11 cellular contexts compared by ENCODE assay signal in the genomic region with DNA sequence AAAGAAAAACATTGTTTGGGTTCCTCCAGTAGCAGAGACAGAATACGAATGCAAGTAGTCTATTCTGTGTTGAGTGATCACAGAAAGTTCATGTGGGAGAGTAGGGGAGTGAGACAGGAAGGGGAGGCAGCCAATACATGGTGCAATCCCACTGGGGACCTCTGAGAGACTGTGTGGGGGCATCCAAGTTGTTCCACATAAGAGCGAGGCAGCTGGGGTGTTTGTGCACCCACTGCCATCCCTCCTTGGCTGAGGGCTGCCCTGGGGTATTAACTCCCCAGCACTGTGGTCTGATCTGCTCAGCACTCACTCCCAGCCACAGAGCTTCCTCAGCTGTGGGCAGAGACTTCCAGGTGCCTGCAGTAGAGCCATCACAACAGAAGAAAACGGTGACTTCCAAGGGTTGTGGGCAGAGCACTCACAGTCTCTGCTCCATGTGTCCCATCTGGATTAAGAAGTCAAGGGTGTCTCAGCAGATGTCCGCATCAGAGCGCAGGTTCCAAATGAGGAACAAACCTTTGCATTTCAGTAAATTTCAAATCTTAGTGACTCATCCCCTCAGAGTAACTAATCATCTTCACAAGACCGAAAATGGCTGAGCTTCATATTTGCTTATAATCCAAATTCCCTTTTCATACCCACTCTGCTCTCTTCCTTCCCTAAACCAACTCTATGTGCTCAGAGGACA.
DNase-seq lines count a peak whose midpoint lies in the region; ATAC-seq and TF ChIP-seq lines count a peak whose summit lies in the region.
"Had no signal": no experiment of that assay in that cellular context is flagged by ENCODE, and none has a peak within 500 bp of the region (broad histone marks: within the 10 kb centered on the region; RNA-seq: fewer than 3 reads in every experiment).

No MANE protein-coding gene starts in this region.

- H3K4me3 ChIP-seq in DOHH2 (ENCODE audit: low read length), result no peak overlapping the region
- no peak overlapping the region for H3K4me3 ChIP-seq in OCI-LY1 (ENCODE audit: low read depth, low read length, poor library complexity, severe bottlenecking)

- ATAC-seq in natural killer cell treated with Interleukin-12 subunit alpha and Interleukin-12 subunit beta and Interleukin-15 and Interleukin-18, amount 100 ng/mL, for 72 hours, result peak; percentile 37 to 48
- ATAC-seq in activated T-cell treated with anti-CD3 and anti-CD28 coated beads, Interleukin-2, amount 50 U/mL, for 4 hours, result no peak

- no peaks in the 10 kb centered on the region for H4K20me1 ChIP-seq in DOHH2 (ENCODE audit: control insufficient read depth, insufficient read depth, low read depth, low read length)
- H4K20me1 ChIP-seq in OCI-LY1 (ENCODE audit: insufficient read depth, low read length), result no peaks in the 10 kb centered on the region

- no peaks in the 10 kb centered on the region for H3K9me3 ChIP-seq in DOHH2 (ENCODE audit: control insufficient read depth, insufficient read depth, low read length)
- H3K9me3 ChIP-seq in OCI-LY1 (ENCODE audit: low read length), result no peaks in the 10 kb centered on the region

- H3K36me3 ChIP-seq in DOHH2 (ENCODE audit: control insufficient read depth, low read length) (no peaks in the 10 kb centered on the region), OCI-LY1 (ENCODE audit: insufficient read depth, low read length) (no peaks in the 10 kb centered on the region)

- H3F3A ChIP-seq in DOHH2 (ENCODE audit: control insufficient read depth, insufficient read depth), result no peaks in the 10 kb centered on the region
- no peaks in the 10 kb centered on the region for H3F3A ChIP-seq in OCI-LY1 (ENCODE audit: insufficient read depth, low read length)

- peaks cover 20% of the 10 kb centered on the region for H3K27me3 ChIP-seq in DOHH2 (ENCODE audit: control insufficient read depth, low read length)
- H3K27me3 ChIP-seq in OCI-LY1 (ENCODE audit: insufficient read depth, low read length), result no peaks in the 10 kb centered on the region

- H3K4me1 ChIP-seq in DOHH2 (ENCODE audit: control insufficient read depth, low read length), result peaks cover 27% of the 10 kb centered on the region
- H3K4me1 ChIP-seq in OCI-LY1 (ENCODE audit: insufficient read depth, low read length, severe bottlenecking), result no peaks in the 10 kb centered on the region

- no peak overlapping the region for H3K4me3 Mint-ChIP-seq in natural killer cell treated with Interleukin-12 subunit alpha and Interleukin-12 subunit beta and Interleukin-15 and Interleukin-18, amount 100 ng/mL, for 72 hours
- H3K4me3 Mint-ChIP-seq in activated T-cell treated with anti-CD3 and anti-CD28 coated beads, Interleukin-2, amount 50 U/mL, for 4 hours, result no peak overlapping the region
- H3K4me3 Mint-ChIP-seq: activated T-cell treated with anti-CD3 and anti-CD28 coated beads, Interleukin-2, amount 50 U/mL, for 24 hours; stimulated activated naive CD8-positive, alpha-beta T cell treated with anti-CD3 and anti-CD28 coated beads, Interleukin-15, Interleukin-2, amounts not matched to agents 100 ng/mL and 50 ng/mL, for 24 hours had no signal

- H3K9me2 ChIP-seq in DOHH2 (replicated peaks; ENCODE audit: control insufficient read depth, low read length) (no peaks in the 10 kb centered on the region), OCI-LY1 (ENCODE audit: low read depth, low read length) (no peaks in the 10 kb centered on the region)

- TF ChIP-seq CTCF in DOHH2 (IDR thresholded peaks at IDR 0.05; ENCODE audit: low read depth, low read length, poor library complexity, severe bottlenecking) (no peak), OCI-LY1 (IDR thresholded peaks at IDR 0.05; ENCODE audit: low read length) (no peak)

- H3K27ac ChIP-seq in DOHH2 (ENCODE audit: low read depth, low read length), result 0 out of 2 replicates have a peak overlapping the region, but pooled peaks have one; percentile 43
- peak overlapping the region; percentile 66 for H3K27ac ChIP-seq in OCI-LY1 (ENCODE audit: low read depth, low read length, poor library complexity, severe bottlenecking)
- peak overlapping the region; percentile 75 for H3K27ac ChIP-seq in epithelial cell of prostate

- in situ Hi-C loops in ACHN (cut with HindIII; ENCODE audit: low pct_ligation_motif_present, low pct_unique_long_range_greater_than_20kb, low sequenced_read_pairs), result no loop called here

- H2AFZ ChIP-seq in OCI-LY1 (ENCODE audit: low read length), result no peak overlapping the region

- H3K4me2 ChIP-seq in DOHH2 (ENCODE audit: low read length), result peak overlapping the region; percentile 22; the same call in 1 of the 2 replicates
- no peak overlapping the region for H3K4me2 ChIP-seq in OCI-LY1 (ENCODE audit: low read length)

- peaks cover 0 to 3% of the 10 kb centered on the region in 2 donors for H3K4me1 Mint-ChIP-seq in natural killer cell treated with Interleukin-12 subunit alpha and Interleukin-12 subunit beta and Interleukin-15 and Interleukin-18, amount 100 ng/mL, for 72 hours (ENCODE audit: low read depth in 2 of 2)
- H3K4me1 Mint-ChIP-seq in activated T-cell treated with anti-CD3 and anti-CD28 coated beads, Interleukin-2, amount 50 U/mL, for 4 hours (ENCODE audit: low read depth), result peaks cover 2% of the 10 kb centered on the region

- H3K27me3 Mint-ChIP-seq in natural killer cell treated with Interleukin-12 subunit alpha and Interleukin-12 subunit beta and Interleukin-15 and Interleukin-18, amount 100 ng/mL, for 72 hours, result peaks cover 15% of the 10 kb centered on the region in 2 donors
- peaks cover 4% of the 10 kb centered on the region for H3K27me3 Mint-ChIP-seq in activated T-cell treated with anti-CD3 and anti-CD28 coated beads, Interleukin-2, amount 50 U/mL, for 4 hours (ENCODE audit: low read depth)
- H3K27me3 Mint-ChIP-seq: stimulated activated naive CD8-positive, alpha-beta T cell treated with anti-CD3 and anti-CD28 coated beads, Interleukin-15, Interleukin-2, amounts not matched to agents 100 ng/mL and 50 ng/mL, for 24 hours had no signal

- H3K79me2 ChIP-seq in DOHH2 (ENCODE audit: control insufficient read depth, low read length) (no peaks in the 10 kb centered on the region), OCI-LY1 (ENCODE audit: insufficient read depth, low read length) (no peaks in the 10 kb centered on the region)

- DNase-seq in epithelial cell of prostate (ENCODE audit: low read depth, low spot score) (no peak), ACHN (no peak), head of caudate nucleus (no peak), DMS153 treated with DMSO at 0.1 percent for 48 hours (lab: John Stamatoyannopoulos, UW; ENCODE audit: unreplicated experiment) (no peak)
- no peak for DNase-seq in natural killer cell treated with Interleukin-12 subunit alpha and Interleukin-12 subunit beta and Interleukin-15 and Interleukin-18, amount 100 ng/mL, for 72 hours (ENCODE audit: low spot score)
- no peak for DNase-seq in activated T-cell treated with anti-CD3 and anti-CD28 coated beads, Interleukin-2, amount 50 U/mL, for 4 hours
- DNase-seq: activated T-cell treated with anti-CD3 and anti-CD28 coated beads, Interleukin-2, amount 50 U/mL, for 24 hours; dermis blood vessel endothelial cell had no signal

- H3K9me3 Mint-ChIP-seq in natural killer cell treated with Interleukin-12 subunit alpha and Interleukin-12 subunit beta and Interleukin-15 and Interleukin-18, amount 100 ng/mL, for 72 hours, result no peaks in the 10 kb centered on the region
- no peaks in the 10 kb centered on the region for H3K9me3 Mint-ChIP-seq in activated T-cell treated with anti-CD3 and anti-CD28 coated beads, Interleukin-2, amount 50 U/mL, for 4 hours
- H3K9me3 Mint-ChIP-seq: activated T-cell treated with anti-CD3 and anti-CD28 coated beads, Interleukin-2, amount 50 U/mL, for 24 hours; stimulated activated naive CD8-positive, alpha-beta T cell treated with anti-CD3 and anti-CD28 coated beads, Interleukin-15, Interleukin-2, amounts not matched to agents 100 ng/mL and 50 ng/mL, for 24 hours had no signal

- intact Hi-C loops in head of caudate nucleus (cut with DNase I), result no loop called here

- no peaks in the 10 kb centered on the region for H3K36me3 Mint-ChIP-seq in natural killer cell treated with Interleukin-12 subunit alpha and Interleukin-12 subunit beta and Interleukin-15 and Interleukin-18, amount 100 ng/mL, for 72 hours
- H3K36me3 Mint-ChIP-seq in activated T-cell treated with anti-CD3 and anti-CD28 coated beads, Interleukin-2, amount 50 U/mL, for 4 hours (ENCODE audit: insufficient read depth), result no peaks in the 10 kb centered on the region

- H3K27ac Mint-ChIP-seq in natural killer cell treated with Interleukin-12 subunit alpha and Interleukin-12 subunit beta and Interleukin-15 and Interleukin-18, amount 100 ng/mL, for 72 hours, result no peak overlapping the region
- H3K27ac Mint-ChIP-seq: activated T-cell treated with anti-CD3 and anti-CD28 coated beads, Interleukin-2, amount 50 U/mL, for 24 hours; stimulated activated naive CD8-positive, alpha-beta T cell treated with anti-CD3 and anti-CD28 coated beads, Interleukin-15, Interleukin-2, amounts not matched to agents 100 ng/mL and 50 ng/mL, for 24 hours had no signal

- no peak overlapping the region for H3K9ac ChIP-seq in OCI-LY1 (ENCODE audit: low read length)

Comparison
In these comparisons a context has a peak if more than half of its experiments do, and no peak if none do; other contexts are left out.
1. ATAC-seq: peak in natural killer cell treated with Interleukin-12 subunit alpha and Interleukin-12 subunit beta and Interleukin-15 and Interleukin-18, amount 100 ng/mL, for 72 hours (2 of 2); none in activated T-cell treated with anti-CD3 and anti-CD28 coated beads, Interleukin-2, amount 50 U/mL, for 4 hours (0 of 2).
2. Peak in every context shown above with its lines, with median percentiles within 50 percentile points of each other: H3K27ac ChIP-seq.